ENCODE assay signal across 9 cellular contexts in genomic region chr18:77061291-77061945, GRCh38.
DNase-seq lines count a peak whose midpoint lies in the region; ATAC-seq lines count a peak whose summit lies in the region.
"Had no signal": no experiment of that assay in that cellular context is flagged by ENCODE, and none has a peak within 500 bp of the region (broad histone marks: within the 10 kb centered on the region; RNA-seq: fewer than 3 reads in every experiment).

No MANE protein-coding gene starts in this region.

- H3K9me3 ChIP-seq in muscle layer of duodenum (ENCODE audit: control insufficient read depth in 1 of 2, low read length in 2 of 2) (no peaks in the 10 kb centered on the region), SJCRH30 (replicated peaks) (no peaks in the 10 kb centered on the region)

- peaks cover 85% of the 10 kb centered on the region for H3K4me1 Mint-ChIP-seq in stimulated activated naive CD8-positive, alpha-beta T cell treated with anti-CD3 and anti-CD28 coated beads, Interleukin-15, Interleukin-2, amounts not matched to agents 100 ng/mL and 50 ng/mL, for 24 hours (ENCODE audit: low read depth)
- peaks cover 77% of the 10 kb centered on the region for H3K4me1 Mint-ChIP-seq in activated naive CD8-positive, alpha-beta T cell treated with anti-CD3 and anti-CD28 coated beads, Interleukin-2, amount 10 ng/mL, durations not matched to agents 7 days and 5 days

- no peak for ATAC-seq in stimulated activated naive CD8-positive, alpha-beta T cell treated with anti-CD3 and anti-CD28 coated beads, Interleukin-15, Interleukin-2, amounts not matched to agents 100 U/mL and 50 U/mL, for 24 hours
- ATAC-seq in activated naive CD8-positive, alpha-beta T cell treated with anti-CD3 and anti-CD28 coated beads, Interleukin-2, amount 10 ng/mL, durations not matched to agents 7 days and 5 days (ENCODE audit: low read depth), result no peak
- no peak for ATAC-seq in HG02973 (IDR thresholded peaks at IDR 0.05; ENCODE audit: unreplicated experiment)

- H3K27me3 ChIP-seq in muscle layer of duodenum (ENCODE audit: low read depth, low read length) (no peaks in the 10 kb centered on the region), H7 (ENCODE audit: control insufficient read depth, insufficient read depth, low read length) (no peaks in the 10 kb centered on the region), SJCRH30 (no peaks in the 10 kb centered on the region)

- no peak for DNase-seq in stimulated activated naive CD8-positive, alpha-beta T cell treated with anti-CD3 and anti-CD28 coated beads, Interleukin-15, Interleukin-2, amounts not matched to agents 100 U/mL and 50 U/mL, for 24 hours
- no peak for DNase-seq in activated naive CD8-positive, alpha-beta T cell treated with anti-CD3 and anti-CD28 coated beads, Interleukin-2, amount 10 ng/mL, durations not matched to agents 7 days and 5 days
- DNase-seq in DMS79 treated with DMSO at 0.1 percent for 48 hours (lab: John Stamatoyannopoulos, UW) (no peak), H7 (no peak), SJCRH30 (no peak)
- DNase-seq: COR-L47 had no signal

- H3K27me3 Mint-ChIP-seq in stimulated activated naive CD8-positive, alpha-beta T cell treated with anti-CD3 and anti-CD28 coated beads, Interleukin-15, Interleukin-2, amounts not matched to agents 100 ng/mL and 50 ng/mL, for 24 hours, result no peaks in the 10 kb centered on the region
- no peaks in the 10 kb centered on the region for H3K27me3 Mint-ChIP-seq in activated naive CD8-positive, alpha-beta T cell treated with anti-CD3 and anti-CD28 coated beads, Interleukin-2, amount 10 ng/mL, durations not matched to agents 7 days and 5 days

- peaks cover 24 to 42% of the 10 kb centered on the region in 2 donors for H3K4me1 ChIP-seq in muscle layer of duodenum (ENCODE audit: control insufficient read depth in 1 of 2, insufficient read depth in 2 of 2, low read length in 2 of 2)
- H3K4me1 ChIP-seq in SJCRH30, result no peaks in the 10 kb centered on the region

- H3K27ac ChIP-seq in muscle layer of duodenum (ENCODE audit: low read length) (peak overlapping the region; percentile 81), SJCRH30 (no peak overlapping the region)

- peak overlapping the region; percentile 97 for H3K27ac Mint-ChIP-seq in stimulated activated naive CD8-positive, alpha-beta T cell treated with anti-CD3 and anti-CD28 coated beads, Interleukin-15, Interleukin-2, amounts not matched to agents 100 ng/mL and 50 ng/mL, for 24 hours
- H3K27ac Mint-ChIP-seq in activated naive CD8-positive, alpha-beta T cell treated with anti-CD3 and anti-CD28 coated beads, Interleukin-2, amount 10 ng/mL, durations not matched to agents 7 days and 5 days, result peak overlapping the region; percentile 97

- H3K36me3 Mint-ChIP-seq in stimulated activated naive CD8-positive, alpha-beta T cell treated with anti-CD3 and anti-CD28 coated beads, Interleukin-15, Interleukin-2, amounts not matched to agents 100 ng/mL and 50 ng/mL, for 24 hours (ENCODE audit: low read depth), result peaks cover 63% of the 10 kb centered on the region
- H3K36me3 Mint-ChIP-seq in activated naive CD8-positive, alpha-beta T cell treated with anti-CD3 and anti-CD28 coated beads, Interleukin-2, amount 10 ng/mL, durations not matched to agents 7 days and 5 days, result peaks cover 47% of the 10 kb centered on the region

- no peak overlapping the region for H3K4me3 ChIP-seq in muscle layer of duodenum (ENCODE audit: low read depth in 1 of 2, low read length in 2 of 2)
- no peak overlapping the region for H3K4me3 ChIP-seq in H7 (ENCODE audit: insufficient read depth, low read depth, low read length)
- H3K4me3 ChIP-seq in SJCRH30, result no peak overlapping the region

- H3K9me3 Mint-ChIP-seq in stimulated activated naive CD8-positive, alpha-beta T cell treated with anti-CD3 and anti-CD28 coated beads, Interleukin-15, Interleukin-2, amounts not matched to agents 100 ng/mL and 50 ng/mL, for 24 hours, result no peaks in the 10 kb centered on the region
- no peaks in the 10 kb centered on the region for H3K9me3 Mint-ChIP-seq in activated naive CD8-positive, alpha-beta T cell treated with anti-CD3 and anti-CD28 coated beads, Interleukin-2, amount 10 ng/mL, durations not matched to agents 7 days and 5 days

- H3K36me3 ChIP-seq in muscle layer of duodenum (ENCODE audit: control insufficient read depth in 1 of 2, insufficient read depth in 2 of 2, low read length in 2 of 2) (peaks cover 4 to 13% of the 10 kb centered on the region in 2 donors), H7 (replicated peaks; ENCODE audit: control insufficient read depth, insufficient read depth, low read length) (no peaks in the 10 kb centered on the region; the same call in 1 of the 2 replicates), SJCRH30 (no peaks in the 10 kb centered on the region)

- H3K4me3 Mint-ChIP-seq in stimulated activated naive CD8-positive, alpha-beta T cell treated with anti-CD3 and anti-CD28 coated beads, Interleukin-15, Interleukin-2, amounts not matched to agents 100 ng/mL and 50 ng/mL, for 24 hours, result peak overlapping the region; percentile 68
- peak overlapping the region; percentile 85 for H3K4me3 Mint-ChIP-seq in activated naive CD8-positive, alpha-beta T cell treated with anti-CD3 and anti-CD28 coated beads, Interleukin-2, amount 10 ng/mL, durations not matched to agents 7 days and 5 days

- POLR2A ChIA-PET in activated naive CD8-positive, alpha-beta T cell treated with anti-CD3 and anti-CD28 coated beads, Interleukin-2, amount 10 ng/mL, durations not matched to agents 7 days and 5 days (lab: Charles Lee), result interaction anchor here (1.5 to 3.8 kb wide), 3 partner anchors 41 to 70 kb away, joined by 3 to 36 read pairs (median 17); partner anchors contain the start of gene MBP
